In genomic region chr1:234879157-234880080, GRCh38 we compare ENCODE assay signal across 15 cellular contexts.
A peak's percentile ranks its signal among the peaks of the same experiment; 100 is the strongest.
DNase-seq lines count a peak whose midpoint lies in the region; ATAC-seq, FAIRE-seq and TF ChIP-seq lines count a peak whose summit lies in the region.
"Had no signal": no experiment of that assay in that cellular context is flagged by ENCODE, and none has a peak within 500 bp of the region (broad histone marks: within the 10 kb centered on the region; RNA-seq: fewer than 3 reads in every experiment).

No MANE protein-coding gene starts in this region.

- SMC1A ChIA-PET in GM12878 (lab: Charles Lee; ENCODE audit: uncharacterized antibody, unreplicated experiment): interaction anchor here (0.6 to 5.0 kb wide), 24 partner anchors 16 to 380 kb away, joined by 3 to 37 read pairs (median 4); no protein-coding TSS in a partner anchor

- no peak overlapping the region; the same call in 1 of the 2 replicates for H3K9ac ChIP-seq in GM12878 (ENCODE audit: control insufficient read depth, insufficient read depth, low read length)
- H3K9ac ChIP-seq: parathyroid adenoma had no signal

- no peaks in the 10 kb centered on the region for H4K20me1 ChIP-seq in GM12878 (ENCODE audit: control insufficient read depth, insufficient read depth)

- H2AFZ ChIP-seq in GM12878 (ENCODE audit: control insufficient read depth, low read depth, low read length): no peak overlapping the region
- H2AFZ ChIP-seq: parathyroid adenoma had no signal

- DNase-seq in GM12865 (ENCODE audit: low read depth) (peak; percentile 35), NCI-H187 treated with DMSO at 0.1 percent for 48 hours (lab: John Stamatoyannopoulos, UW) (peak; percentile 64), GM12878 (ENCODE audit: low read depth, low spot score) (no peak), sigmoid colon (peak; percentile 50)
- no peak for DNase-seq in activated naive CD4-positive, alpha-beta T cell treated with anti-CD3 and anti-CD28 coated beads, Interleukin-2, amount 50 U/mL, for 72 hours (ENCODE audit: low spot score in 2 of 2)
- DNase-seq: Calu3; head of caudate nucleus; IMR-90; NCI-H226; SHP77 treated with DMSO at 0.1 percent for 48 hours; stimulated activated CD4-positive, alpha-beta T cell treated with anti-CD3 and anti-CD28 coated beads, Interleukin-4, amount 100 ng/mL, for 24 hours had no signal

- H3K79me2 ChIP-seq in GM12878 (ENCODE audit: control insufficient read depth, insufficient read depth, low read length): no peaks in the 10 kb centered on the region
- H3K79me2 ChIP-seq: parathyroid adenoma had no signal

- TF ChIP-seq RAD21 in GM12878 (IDR thresholded peaks at IDR 0.05; ENCODE audit: insufficient read depth, low read depth, low read length): no peak

- H3K36me3 Mint-ChIP-seq in activated naive CD4-positive, alpha-beta T cell treated with anti-CD3 and anti-CD28 coated beads, Interleukin-2, amount 50 U/mL, for 72 hours: peaks cover 6 to 12% of the 10 kb centered on the region in 2 donors

- POLR2A ChIA-PET in GM12878 (lab: Charles Lee): interaction anchor here (0.5 to 1.9 kb wide), 8 partner anchors 11 to 279 kb away, joined by 3 to 13 read pairs (median 5); no protein-coding TSS in a partner anchor

- H3K36me3 ChIP-seq in GM12878 (ENCODE audit: control insufficient read depth in 2 of 2, insufficient read depth in 2 of 2, low read length in 1 of 2): no peaks in the 10 kb centered on the region
- no peaks in the 10 kb centered on the region for H3K36me3 ChIP-seq in sigmoid colon
- H3K36me3 ChIP-seq: suprapubic skin had no signal

- WGBS in GM12878 (ENCODE audit: insufficient coverage, insufficient replicate concordance, low lambda C conversion rate, missing lambda C conversion rate): 73% methylated on average over 9 of the region's 9 CpGs
- WGBS in sigmoid colon, 2 donors: 81 to 86% methylated on average over 9 of the region's 9 CpGs

- TF ChIP-seq CTCF in GM12865 (IDR thresholded peaks at IDR 0.05; ENCODE audit: insufficient read depth, low read depth, low read length, missing control alignments) (no peak), GM12878 (IDR thresholded peaks at IDR 0.05 in 2 of 3, conservative IDR thresholded peaks at IDR 0.05 in 1 of 3; ENCODE audit: control insufficient read depth in 2 of 3, extremely low read depth in 1 of 3, insufficient read depth in 1 of 3, low read depth in 3 of 3, low read length in 3 of 3) (no peak), sigmoid colon (IDR thresholded peaks at IDR 0.05) (no peak)

- H3K9me3 ChIP-seq in GM12878 (replicated peaks; ENCODE audit: control insufficient read depth, insufficient read depth, low read length) (no peaks in the 10 kb centered on the region; the same call in 1 of the 3 replicates), sigmoid colon (no peaks in the 10 kb centered on the region)
- H3K9me3 ChIP-seq: suprapubic skin had no signal

- no TSS peak for BruUV-seq in GM12878 (replicated peaks; lab: Mats Ljungman, UMichigan)

- TF ChIP-seq EP300 in GM12878 (IDR thresholded peaks at IDR 0.05; ENCODE audit: borderline replicate concordance in 1 of 2, control insufficient read depth in 1 of 2, low read depth in 2 of 2, low read length in 2 of 2) (no peak), sigmoid colon (IDR thresholded peaks at IDR 0.05) (no peak)

- H3K27me3 ChIP-seq in GM12878 (replicated peaks in 1 of 2; ENCODE audit: control insufficient read depth in 2 of 2, insufficient read depth in 2 of 2, low read length in 1 of 2) (no peaks in the 10 kb centered on the region), sigmoid colon (no peaks in the 10 kb centered on the region)
- H3K27me3 ChIP-seq: suprapubic skin had no signal

- ATAC-seq in GM12878: no peak
- no peak for ATAC-seq in activated naive CD4-positive, alpha-beta T cell treated with anti-CD3 and anti-CD28 coated beads, Interleukin-2, amount 50 U/mL, for 72 hours
- no peak for ATAC-seq in HG03097 (IDR thresholded peaks at IDR 0.05; ENCODE audit: low FRiP score, unreplicated experiment)
- no peak for ATAC-seq in GM21723 (IDR thresholded peaks at IDR 0.05; ENCODE audit: unreplicated experiment)

- FAIRE-seq in GM12878 (lab: Jason Lieb, UNC): no peak

- H3K4me3 ChIP-seq in GM12865 (ENCODE audit: low read depth, low read length) (no peak overlapping the region), GM12878 (0 out of 2 replicates have a peak overlapping the region, but pooled peaks have one; percentile 24), sigmoid colon (no peak overlapping the region)
- H3K4me3 ChIP-seq: suprapubic skin had no signal

- RAD21 ChIA-PET in GM12878 (lab: Charles Lee; ENCODE audit: unreplicated experiment): interaction anchor here (0.6 to 3.5 kb wide), 12 partner anchors 17 to 248 kb away, joined by 3 to 24 read pairs (median 6); no protein-coding TSS in a partner anchor

- CTCF ChIA-PET in GM12878 (lab: Yijun Ruan, JAX): interaction anchor here (0.6 to 0.9 kb wide), 4 partner anchors 53 to 611 kb away, joined by 3 to 4 read pairs (median 4); no protein-coding TSS in a partner anchor

- in situ Hi-C loops in GM12878 (cut with MboI): no loop called here

- H3K4me1 ChIP-seq in GM12878 (ENCODE audit: control insufficient read depth, insufficient read depth, low read length) (peaks cover 62% of the 10 kb centered on the region), sigmoid colon (peaks cover 0 to 8% (median 0%) of the 10 kb centered on the region in 4 donors)

- TF ChIP-seq POLR2A in GM12878 (IDR thresholded peaks at IDR 0.05; ENCODE audit: low read depth, low read length): no peak
- TF ChIP-seq POLR2A in sigmoid colon (IDR thresholded peaks at IDR 0.05): no peak

- peak overlapping the region in 1 of 2 donors; percentile 7 for H3K27ac Mint-ChIP-seq in activated naive CD4-positive, alpha-beta T cell treated with anti-CD3 and anti-CD28 coated beads, Interleukin-2, amount 50 U/mL, for 72 hours

- peak overlapping the region; percentile 21 for H3K4me2 ChIP-seq in GM12878 (ENCODE audit: control insufficient read depth, insufficient read depth)

- H3K27ac ChIP-seq in GM12878 (ENCODE audit: control insufficient read depth, insufficient read depth) (no peak overlapping the region; the same call in 1 of the 2 replicates), sigmoid colon (peak overlapping the region in 1 of 4 donors; percentile 42)
- H3K27ac ChIP-seq: parathyroid adenoma, suprapubic skin had no signal

- intact Hi-C loops in GM12878 (cut with micrococcal nuclease; ENCODE audit: unreplicated experiment): loop anchor here (5.0 kb wide), 1 partner anchor 147 kb away; no protein-coding TSS in a partner anchor
- intact Hi-C loops in sigmoid colon (cut with DNase I): no loop called here

- no peaks in the 10 kb centered on the region for H3K9me3 Mint-ChIP-seq in activated naive CD4-positive, alpha-beta T cell treated with anti-CD3 and anti-CD28 coated beads, Interleukin-2, amount 50 U/mL, for 72 hours

TF ChIP-seq in GM12878, 131 proteins besides CTCF, POLR2A, EP300 and RAD21:
- 0 out of 2 replicates have a peak, but pooled peaks have one; percentile 23 for TF ChIP-seq NBN (IDR thresholded peaks at IDR 0.05)
- TF ChIP-seq MLLT1 (IDR thresholded peaks at IDR 0.05): 0 out of 2 replicates have a peak, but pooled peaks have one; percentile 16
- 0 out of 2 replicates have a peak, but pooled peaks have one; percentile 29 for TF ChIP-seq DPF2 (IDR thresholded peaks at IDR 0.05)
- TF ChIP-seq SKIL (IDR thresholded peaks at IDR 0.05; ENCODE audit: low read depth, poor library complexity, severe bottlenecking): peak; percentile 31
- peak; percentile 6; the same call in 1 of the 2 replicates for TF ChIP-seq IKZF1 (conservative IDR thresholded peaks at IDR 0.05)
- TF ChIP-seq KAT2A (conservative IDR thresholded peaks at IDR 0.05; ENCODE audit: control insufficient read depth, low read depth, low read length): no peak
- no peak for TF ChIP-seq MTA2 (IDR thresholded peaks at IDR 0.05; ENCODE audit: low read depth)
- TF ChIP-seq IKZF2 (IDR thresholded peaks at IDR 0.05): peak in 1 of 2 experiments; percentile 15; a peak in 1 of 4 replicates

Comparison
In these comparisons a context has a peak if more than half of its experiments do, and no peak if none do; other contexts are left out.
1. DNase-seq: peak in GM12865 (single experiment), NCI-H187 treated with DMSO at 0.1 percent for 48 hours (single experiment) and sigmoid colon (single experiment); none in GM12878 (single experiment) and activated naive CD4-positive, alpha-beta T cell treated with anti-CD3 and anti-CD28 coated beads, Interleukin-2, amount 50 U/mL, for 72 hours (0 of 2).